ENCODE assay signal across 27 cellular contexts in genomic region chr19:19652482-19653295, GRCh38. TPM values are rescaled to one million over a fixed set of nuclear protein-coding genes. Genes with fewer than 3 reads are reported as not detected.
A peak's percentile ranks its signal among the peaks of the same experiment; 100 is the strongest.
DNase-seq lines count a peak whose midpoint lies in the region; ATAC-seq lines count a peak whose summit lies in the region.
"Had no signal": no experiment of that assay in that cellular context is flagged by ENCODE, and none has a peak within 500 bp of the region (broad histone marks: within the 10 kb centered on the region; RNA-seq: fewer than 3 reads in every experiment).

No MANE protein-coding gene starts in this region.

- DNase-seq in 8988T, result peak; percentile 24
- peak; percentile 49 for DNase-seq in Daoy (ENCODE audit: low read depth)
- no peak for DNase-seq in T-helper 17 cell
- peak; percentile 32 for DNase-seq in glomerular visceral epithelial cell (ENCODE audit: extremely low spot score)
- DNase-seq in pons (ENCODE audit: low spot score), result no peak
- no peak for DNase-seq in DMS79 treated with DMSO at 0.1 percent for 48 hours (lab: John Stamatoyannopoulos, UW)
- DNase-seq in NOMO-1 (lab: John Stamatoyannopoulos, UW; ENCODE audit: unreplicated experiment in 2 of 2), result no peak
- DNase-seq: activated B cell treated with CpG ODN at 0.5 μM for 24 hours; activated T-cell treated with anti-CD3 and anti-CD28 coated beads, Interleukin-2, amount 50 U/mL, for 72 hours; CD8-positive, alpha-beta memory T cell; DND-41; foreskin melanocyte; GOT3; NCI-H2107; NCI-H524 treated with DMSO at 0.1 percent for 48 hours; nephron progenitor cell; psoas muscle; SHP77 treated with DMSO at 0.1 percent for 48 hours; spleen; T-helper 2 cell had no signal

- H3K27me3 Mint-ChIP-seq in T-helper 17 cell, result no peaks in the 10 kb centered on the region
- H3K27me3 Mint-ChIP-seq: activated B cell treated with CpG ODN at 0.5 μM for 24 hours; activated naive CD4-positive, alpha-beta T cell treated with anti-CD3 and anti-CD28 coated beads, Interleukin-2, amount 50 U/mL, for 24 hours; brain; dendritic cell treated with granulocyte-macrophage colony-stimulating factor and Interleukin-4, amounts not matched to agents 40 ng/mL and 50 ng/mL, for 4 days had no signal

- no peak overlapping the region for H3K4me3 Mint-ChIP-seq in T-helper 17 cell
- H3K4me3 Mint-ChIP-seq: activated B cell treated with CpG ODN at 0.5 μM for 24 hours; activated naive CD4-positive, alpha-beta T cell treated with anti-CD3 and anti-CD28 coated beads, Interleukin-2, amount 50 U/mL, for 24 hours; activated T-cell treated with anti-CD3 and anti-CD28 coated beads, Interleukin-2, amount 50 U/mL, for 72 hours; brain; dendritic cell treated with granulocyte-macrophage colony-stimulating factor and Interleukin-4, amounts not matched to agents 40 ng/mL and 50 ng/mL, for 4 days; mesothelial cell of epicardium; nephron progenitor cell had no signal

- H3K36me3 Mint-ChIP-seq in T-helper 17 cell (ENCODE audit: low read depth), result peaks cover 13% of the 10 kb centered on the region

- H3K9me3 ChIP-seq in T-helper 17 cell (ENCODE audit: control insufficient read depth, low read length, poor library complexity, severe bottlenecking), result no peaks in the 10 kb centered on the region
- H3K9me3 ChIP-seq: psoas muscle, spleen, uterus had no signal

- H3K4me1 Mint-ChIP-seq in T-helper 17 cell, result peaks cover 7% of the 10 kb centered on the region
- H3K4me1 Mint-ChIP-seq: activated B cell treated with CpG ODN at 0.5 μM for 24 hours; activated naive CD4-positive, alpha-beta T cell treated with anti-CD3 and anti-CD28 coated beads, Interleukin-2, amount 50 U/mL, for 24 hours; mesothelial cell of epicardium; nephron progenitor cell had no signal

- H3K27ac Mint-ChIP-seq in T-helper 17 cell, result peak overlapping the region; percentile 91
- H3K27ac Mint-ChIP-seq: activated B cell treated with CpG ODN at 0.5 μM for 24 hours; activated T-cell treated with anti-CD3 and anti-CD28 coated beads, Interleukin-2, amount 50 U/mL, for 72 hours; brain; dendritic cell treated with granulocyte-macrophage colony-stimulating factor and Interleukin-4, amounts not matched to agents 40 ng/mL and 50 ng/mL, for 4 days; mesothelial cell of epicardium; nephron progenitor cell had no signal

- ATAC-seq in T-helper 17 cell (no peak), HG03280 (IDR thresholded peaks at IDR 0.05; ENCODE audit: unreplicated experiment) (no peak)
- ATAC-seq: activated T-cell treated with anti-CD3 and anti-CD28 coated beads, Interleukin-2, amount 50 U/mL, for 72 hours; left colon; psoas muscle had no signal

RNA-seq across cellular contexts. Expression of gene GMIP, which starts 9.2 kb away (rescaled TPM):
- 2.2 and 7.1 TPM in 2 replicates for total RNA-seq in Daoy (2014; rRNA removed; shearing (Covaris generic))
- 10 to 100 TPM; 85.0 to 91.7 TPM for total RNA-seq in T-helper 17 cell

RNA-seq across cellular contexts. Expression of gene ATP13A1, which starts 10.8 kb away (rescaled TPM):
- 152 and 173 TPM in 2 replicates for total RNA-seq in Daoy (2014; rRNA removed; shearing (Covaris generic))
- 10 to 100 TPM; 91.4 to 98.8 TPM for total RNA-seq in T-helper 17 cell

RNA-seq across cellular contexts. Expression of gene ZNF101, which starts 15.9 kb away (rescaled TPM):
- total RNA-seq in Daoy (2014; rRNA removed; shearing (Covaris generic)), result 11.0 and 12.4 TPM in 2 replicates
- 10 to 100 TPM; 56.0 to 56.1 TPM for total RNA-seq in T-helper 17 cell

RNA-seq across cellular contexts. Expression of gene LPAR2, which starts 24.7 kb away (rescaled TPM):
- total RNA-seq in Daoy (2014; rRNA removed; shearing (Covaris generic)), result 1.2 and 3.0 TPM in 2 replicates
- 10 to 100 TPM; 66.5 to 67.2 TPM for total RNA-seq in T-helper 17 cell

RNA-seq across cellular contexts. Expression of gene PBX4, which starts 34.2 kb away (rescaled TPM):
- 0.42 and 1.9 TPM in 2 replicates for total RNA-seq in Daoy (2014; rRNA removed; shearing (Covaris generic))
- total RNA-seq in T-helper 17 cell, result 10 to 100 TPM; 49.7 to 58.4 TPM

Comparison
In these comparisons a context has a peak if more than half of its experiments do, and no peak if none do; other contexts are left out.
1. DNase-seq: peak in 8988T (single experiment), Daoy (single experiment) and glomerular visceral epithelial cell (single experiment); none in T-helper 17 cell (0 of 3), pons (single experiment), DMS79 treated with DMSO at 0.1 percent for 48 hours (single experiment) and NOMO-1 (0 of 2).
2. RNA of gene GMIP, which starts 9.2 kb away (total RNA-seq): 85.0 to 91.7 TPM in T-helper 17 cell; 2.2 to 7.1 TPM in Daoy; every median in the first group is over 10 times any median in the second.